In genomic region chr20:48945840-48946514, GRCh38 we compare ENCODE assay signal across 1 cellular context.
A peak's percentile ranks its signal among the peaks of the same experiment; 100 is the strongest.
TF ChIP-seq lines count a peak whose summit lies in the region.

No MANE protein-coding gene starts in this region.

TF ChIP-seq in HEK293, 187 proteins besides CTCF, POLR2A, EP300 and RAD21 (continued from another document):
- TF ChIP-seq ZBTB6 (tag by site-specific recombination; IDR thresholded peaks at IDR 0.05) (no peak), HIC1 (tag by site-specific recombination; IDR thresholded peaks at IDR 0.05) (peak; percentile 59), ZNF174 (tag by site-specific recombination; IDR thresholded peaks at IDR 0.05) (no peak), ZIC2 (tag by site-specific recombination; IDR thresholded peaks at IDR 0.05) (no peak)
